8 cellular contexts compared by ENCODE assay signal in the genomic region with DNA sequence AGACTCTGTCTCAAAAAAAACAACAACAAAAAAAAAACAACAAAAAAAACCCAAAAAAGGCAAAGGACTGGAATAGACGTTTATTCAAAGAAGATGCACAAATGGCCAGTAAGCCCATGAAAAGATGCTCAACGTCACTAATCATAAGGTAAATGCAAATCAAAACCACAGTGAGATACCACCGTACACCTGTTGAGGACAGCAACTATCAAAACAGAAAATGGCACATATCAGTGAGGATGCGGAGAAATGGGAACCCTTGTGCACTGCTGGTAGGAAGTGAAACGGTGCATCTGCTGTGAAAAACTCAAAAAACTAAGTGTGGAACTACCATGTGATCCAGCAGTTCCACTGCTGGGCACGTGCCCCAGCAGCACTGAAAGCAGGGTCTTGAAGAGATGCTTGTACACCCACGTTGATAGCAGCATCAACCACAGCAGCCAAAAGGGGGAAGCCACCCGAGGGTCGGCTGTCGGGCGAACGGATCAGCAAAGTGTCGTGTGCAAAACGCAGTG.
DNase-seq lines count a peak whose midpoint lies in the region; ATAC-seq lines count a peak whose summit lies in the region.
"Not testable (repeated sequence)": the region's sequence is repeated elsewhere in the genome, so short reads cannot be mapped to it uniquely, and the experiment has no call there.

No MANE protein-coding gene starts in this region.

- not testable (repeated sequence) for H3K4me1 Mint-ChIP-seq in activated naive CD8-positive, alpha-beta T cell (ENCODE audit: low read depth)

- H3K27me3 Mint-ChIP-seq in activated naive CD8-positive, alpha-beta T cell = not testable (repeated sequence)

- H3K9me3 Mint-ChIP-seq in activated naive CD8-positive, alpha-beta T cell (ENCODE audit: low read depth) = not testable (repeated sequence)

- DNase-seq in stimulated activated naive CD8-positive, alpha-beta T cell treated with anti-CD3 and anti-CD28 coated beads, Interleukin-15, Interleukin-2, amounts not matched to agents 100 U/mL and 50 U/mL, for 24 hours = not testable (repeated sequence)

- not testable (repeated sequence) for H3K4me3 Mint-ChIP-seq in activated naive CD8-positive, alpha-beta T cell

- peaks cover 27% of the 10 kb centered on the region for H3K36me3 Mint-ChIP-seq in activated naive CD8-positive, alpha-beta T cell

- peak overlapping the region; percentile 58 for H3K27ac Mint-ChIP-seq in activated naive CD8-positive, alpha-beta T cell

- ATAC-seq in GM18498 (IDR thresholded peaks at IDR 0.05; ENCODE audit: unreplicated experiment) = peak; percentile 81
- ATAC-seq in GM19025 (IDR thresholded peaks at IDR 0.05; ENCODE audit: low read depth, unreplicated experiment) = peak; percentile 86
- peak; percentile 80 for ATAC-seq in GM21360 (IDR thresholded peaks at IDR 0.05; ENCODE audit: unreplicated experiment)
- ATAC-seq in HG02610 (IDR thresholded peaks at IDR 0.05; ENCODE audit: unreplicated experiment) = peak; percentile 77
- ATAC-seq in HG03060 (IDR thresholded peaks at IDR 0.05; ENCODE audit: low read depth, unreplicated experiment) = peak; percentile 86
- ATAC-seq in HG03460 (IDR thresholded peaks at IDR 0.05; ENCODE audit: unreplicated experiment) = peak; percentile 85
- ATAC-seq in stimulated activated naive CD8-positive, alpha-beta T cell treated with anti-CD3 and anti-CD28 coated beads, Interleukin-15, Interleukin-2, amounts not matched to agents 100 U/mL and 50 U/mL, for 24 hours = peak; percentile 40
